Comparison of ENCODE assay signal across 32 cellular contexts in genomic region chr12:127245009-127245408, GRCh38.
DNase-seq lines count a peak whose midpoint lies in the region; ATAC-seq and TF ChIP-seq lines count a peak whose summit lies in the region.
"Had no signal": no experiment of that assay in that cellular context is flagged by ENCODE, and none has a peak within 500 bp of the region (broad histone marks: within the 10 kb centered on the region; RNA-seq: fewer than 3 reads in every experiment).

No MANE protein-coding gene starts in this region.

- no peaks in the 10 kb centered on the region for H3K9me3 ChIP-seq in adipocyte (ENCODE audit: control insufficient read depth, low read length)
- H3K9me3 ChIP-seq in CD8-positive, alpha-beta memory T cell (ENCODE audit: low read length), result no peaks in the 10 kb centered on the region
- H3K9me3 ChIP-seq: colonic mucosa, ovary, SJSA1, vagina had no signal

- no peak for TF ChIP-seq CTCF in fibroblast of pulmonary artery (IDR thresholded peaks at IDR 0.05; ENCODE audit: low read length, missing control alignments)

- CTCF ChIA-PET in CD8-positive, alpha-beta memory T cell (lab: Charles Lee), result no interaction called here

- H3K27ac Mint-ChIP-seq in CD8-positive, alpha-beta memory T cell, result no peak overlapping the region
- H3K27ac Mint-ChIP-seq: activated CD4-positive, alpha-beta memory T cell treated with anti-CD3 and anti-CD28 coated beads, Interleukin-2, amount 10 ng/mL, durations not matched to agents 7 days and 5 days; activated naive CD8-positive, alpha-beta T cell treated with anti-CD3 and anti-CD28 coated beads for 36 hours; brain; CD4-positive, CD25-positive, alpha-beta regulatory T cell; mesothelial cell of epicardium; natural killer cell; stimulated activated naive B cell treated with anti-CD40 and anti-IgM and Interleukin-4, amounts not matched to agents 10 μg/mL and 1 μg/mL and 100 μg/mL, for 72 hours had no signal

- no peak overlapping the region for H3K27ac ChIP-seq in CD8-positive, alpha-beta memory T cell (ENCODE audit: low read depth, low read length)
- H3K27ac ChIP-seq: colonic mucosa, ovary, SJSA1, vagina had no signal

- no peaks in the 10 kb centered on the region for H3K4me1 Mint-ChIP-seq in CD8-positive, alpha-beta memory T cell
- H3K4me1 Mint-ChIP-seq: activated CD4-positive, alpha-beta memory T cell treated with anti-CD3 and anti-CD28 coated beads, Interleukin-2, amount 10 ng/mL, durations not matched to agents 7 days and 5 days; brain; CD4-positive, CD25-positive, alpha-beta regulatory T cell; mesothelial cell of epicardium; natural killer cell; stimulated activated naive B cell treated with anti-CD40 and anti-IgM and Interleukin-4, amounts not matched to agents 10 μg/mL and 1 μg/mL and 100 μg/mL, for 72 hours had no signal

- H3K36me3 ChIP-seq in adipocyte (ENCODE audit: control insufficient read depth, insufficient read depth, low read length, severe bottlenecking), result no peaks in the 10 kb centered on the region
- no peaks in the 10 kb centered on the region for H3K36me3 ChIP-seq in CD8-positive, alpha-beta memory T cell (ENCODE audit: insufficient read depth, low read length)
- H3K36me3 ChIP-seq: colonic mucosa, ovary, SJSA1, vagina had no signal

- no peaks in the 10 kb centered on the region for H3K27me3 ChIP-seq in adipocyte (replicated peaks; ENCODE audit: control insufficient read depth, insufficient read depth, low read length)
- no peaks in the 10 kb centered on the region for H3K27me3 ChIP-seq in CD8-positive, alpha-beta memory T cell (ENCODE audit: insufficient read depth, low read length, poor library complexity, severe bottlenecking)
- H3K27me3 ChIP-seq: colonic mucosa, ovary, SJSA1, vagina had no signal

- H3K27me3 Mint-ChIP-seq in CD8-positive, alpha-beta memory T cell, result peaks cover 5 to 24% of the 10 kb centered on the region in 2 donors
- H3K27me3 Mint-ChIP-seq: CD4-positive, CD25-positive, alpha-beta regulatory T cell; stimulated activated naive B cell treated with anti-CD40 and anti-IgM and Interleukin-4, amounts not matched to agents 10 μg/mL and 1 μg/mL and 100 μg/mL, for 72 hours had no signal

- POLR2A ChIA-PET in CD8-positive, alpha-beta memory T cell (lab: Charles Lee), result no interaction called here

- peaks cover 51% of the 10 kb centered on the region for H3K4me1 ChIP-seq in adipocyte (ENCODE audit: control insufficient read depth, insufficient read depth, low read length)
- H3K4me1 ChIP-seq in CD8-positive, alpha-beta memory T cell (ENCODE audit: insufficient read depth, low read length), result no peaks in the 10 kb centered on the region
- H3K4me1 ChIP-seq: colonic mucosa, vagina had no signal

- DNase-seq in EH (ENCODE audit: low read depth) (peak; percentile 31), adipocyte (ENCODE audit: low read depth) (no peak), fibroblast of pulmonary artery (ENCODE audit: low read depth) (peak; percentile 27), renal cortical epithelial cell (ENCODE audit: low read depth) (peak; percentile 54), kidney glomerular epithelial cell (lab: John Stamatoyannopoulos, UW) (no peak)
- DNase-seq in CD8-positive, alpha-beta memory T cell, result no peak
- no peak for DNase-seq in central memory CD4-positive, alpha-beta T cell
- DNase-seq: activated CD4-positive, alpha-beta memory T cell treated with anti-CD3 and anti-CD28 coated beads, Interleukin-2, amount 10 ng/mL, durations not matched to agents 7 days and 5 days; activated effector memory CD4-positive, alpha-beta T cell treated with Interleukin-2 at 50 U/mL for 16 hours; activated naive CD8-positive, alpha-beta T cell treated with anti-CD3 and anti-CD28 coated beads for 36 hours; activated T-cell treated with anti-CD3 and anti-CD28 coated beads for 4 hours; CD4-positive, CD25-positive, alpha-beta regulatory T cell; colonic mucosa; effector memory CD4-positive, alpha-beta T cell; head of caudate nucleus; left colon; natural killer cell; NCI-H1092 treated with DMSO at 0.1 percent for 48 hours; NCI-H187 treated with DMSO at 0.1 percent for 48 hours; NCI-H526; ovary; stimulated activated CD4-positive, alpha-beta T cell treated with anti-CD3 and anti-CD28 coated beads, Interleukin-12 subunit alpha, Interleukin-12 subunit beta, amount 100 ng/mL, for 4 hours; stimulated activated CD4-positive, alpha-beta T cell treated with anti-CD3 and anti-CD28 coated beads, Interleukin-4, amount 100 ng/mL, for 24 hours; stimulated activated naive B cell treated with anti-CD40 and anti-IgM and Interleukin-4, amounts not matched to agents 10 μg/mL and 1 μg/mL and 100 μg/mL, for 72 hours; T-helper 1 cell had no signal

- no peak for ATAC-seq in HG03025 (IDR thresholded peaks at IDR 0.05; ENCODE audit: low FRiP score, unreplicated experiment)
- ATAC-seq: activated CD4-positive, CD25-positive, alpha-beta regulatory T cell treated with anti-CD3 and anti-CD28 coated beads, Interleukin-2, amount 50 U/mL, for 24 hours; esophagus mucosa; left colon; natural killer cell; stimulated activated naive B cell treated with anti-CD40 and anti-IgM and Interleukin-4, amounts not matched to agents 10 μg/mL and 1 μg/mL and 100 μg/mL, for 72 hours had no signal

- peak overlapping the region; percentile 48 for H3K9ac ChIP-seq in adipocyte (ENCODE audit: low read length)

- H3K36me3 Mint-ChIP-seq in CD8-positive, alpha-beta memory T cell, result no peaks in the 10 kb centered on the region
- H3K36me3 Mint-ChIP-seq: activated naive CD8-positive, alpha-beta T cell treated with anti-CD3 and anti-CD28 coated beads for 36 hours; brain; CD4-positive, CD25-positive, alpha-beta regulatory T cell; mesothelial cell of epicardium; natural killer cell; stimulated activated naive B cell treated with anti-CD40 and anti-IgM and Interleukin-4, amounts not matched to agents 10 μg/mL and 1 μg/mL and 100 μg/mL, for 72 hours had no signal

- peaks cover 0 to 7% (median 0%) of the 10 kb centered on the region in 5 donors for H3K9me3 Mint-ChIP-seq in CD8-positive, alpha-beta memory T cell
- H3K9me3 Mint-ChIP-seq: activated naive CD8-positive, alpha-beta T cell treated with anti-CD3 and anti-CD28 coated beads for 36 hours had no signal

- no peak overlapping the region for H3K4me3 ChIP-seq in adipocyte (ENCODE audit: low read length)
- no peak overlapping the region for H3K4me3 ChIP-seq in fibroblast of pulmonary artery (replicated peaks; ENCODE audit: low read depth, low read length)
- H3K4me3 ChIP-seq in CD8-positive, alpha-beta memory T cell (ENCODE audit: low read length), result no peak overlapping the region
- H3K4me3 ChIP-seq: colonic mucosa, ovary, SJSA1, vagina had no signal

- no peak overlapping the region for H3K4me3 Mint-ChIP-seq in CD8-positive, alpha-beta memory T cell
- H3K4me3 Mint-ChIP-seq: activated CD4-positive, alpha-beta memory T cell treated with anti-CD3 and anti-CD28 coated beads, Interleukin-2, amount 10 ng/mL, durations not matched to agents 7 days and 5 days; activated naive CD8-positive, alpha-beta T cell treated with anti-CD3 and anti-CD28 coated beads for 36 hours; brain; CD4-positive, CD25-positive, alpha-beta regulatory T cell; mesothelial cell of epicardium; natural killer cell; stimulated activated naive B cell treated with anti-CD40 and anti-IgM and Interleukin-4, amounts not matched to agents 10 μg/mL and 1 μg/mL and 100 μg/mL, for 72 hours had no signal

Comparison
In these comparisons a context has a peak if more than half of its experiments do, and no peak if none do; other contexts are left out.
1. DNase-seq: peak in EH (single experiment), fibroblast of pulmonary artery (single experiment) and renal cortical epithelial cell (single experiment); none in adipocyte (single experiment), CD8-positive, alpha-beta memory T cell (0 of 5), kidney glomerular epithelial cell (single experiment) and central memory CD4-positive, alpha-beta T cell (single experiment).